In genomic region chr6:129637340-129638054, GRCh38 we compare ENCODE assay signal across 17 cellular contexts.
A peak's percentile ranks its signal among the peaks of the same experiment; 100 is the strongest.
DNase-seq lines count a peak whose midpoint lies in the region; TF ChIP-seq lines count a peak whose summit lies in the region.
"Had no signal": no experiment of that assay in that cellular context is flagged by ENCODE, and none has a peak within 500 bp of the region (broad histone marks: within the 10 kb centered on the region; RNA-seq: fewer than 3 reads in every experiment).

No MANE protein-coding gene starts in this region.

- no peak overlapping the region for H4K91ac ChIP-seq in neuronal stem cell (ENCODE audit: low read depth, low read length, poor library complexity)

- WGBS in neuronal stem cell (ENCODE audit: extremely low coverage in 2 of 2, insufficient read length in 2 of 2, insufficient replicate concordance in 1 of 2), 2 donors, result no CpG with 5 or more reads among the region's 3 CpGs

- no peaks in the 10 kb centered on the region for H3K9me3 ChIP-seq in Caco-2
- no peaks in the 10 kb centered on the region for H3K9me3 ChIP-seq in neuronal stem cell (replicated peaks in 1 of 2; ENCODE audit: control insufficient read depth in 2 of 2, insufficient read depth in 1 of 2, low read depth in 1 of 2, low read length in 2 of 2)
- no peaks in the 10 kb centered on the region for H3K9me3 ChIP-seq in colonic mucosa
- no peaks in the 10 kb centered on the region for H3K9me3 ChIP-seq in HAP-1
- H3K9me3 ChIP-seq: mucosa of descending colon had no signal

- H3K36me3 ChIP-seq in Caco-2 (ENCODE audit: control insufficient read depth, insufficient read depth, low read length) (0 out of 2 replicates have a peak, but pooled peaks cover 1% of the 10 kb centered on the region), neuronal stem cell (replicated peaks in 1 of 2; ENCODE audit: control insufficient read depth in 2 of 2, insufficient read depth in 2 of 2, low read length in 2 of 2) (no peaks in the 10 kb centered on the region), colonic mucosa (no peaks in the 10 kb centered on the region), HAP-1 (replicated peaks) (peaks cover 10% of the 10 kb centered on the region; the same call in 1 of the 2 replicates)

- no peak overlapping the region for H3K4ac ChIP-seq in neuronal stem cell (ENCODE audit: low read length)

- no peak overlapping the region for H4K8ac ChIP-seq in neuronal stem cell (ENCODE audit: low read depth, low read length)

- H3K14ac ChIP-seq in neuronal stem cell (ENCODE audit: low read length), result no peak overlapping the region

- intact Hi-C loops in Caco-2 (cut with micrococcal nuclease; ENCODE audit: unreplicated experiment) (no loop called here), colonic mucosa (cut with DNase I) (no loop called here)

- H3K18ac ChIP-seq in neuronal stem cell (ENCODE audit: low read length), result no peak overlapping the region

- H3K4me3 Mint-ChIP-seq in Caco-2 (ENCODE audit: unreplicated experiment), result peak overlapping the region; percentile 5
- no peak overlapping the region for H3K4me3 Mint-ChIP-seq in brain
- H3K4me3 Mint-ChIP-seq: activated B cell treated with CpG ODN at 0.5 μM for 24 hours; activated naive CD8-positive, alpha-beta T cell treated with anti-CD3 and anti-CD28 coated beads, Interleukin-2, amount 10 ng/mL, durations not matched to agents 7 days and 5 days; activated T-helper 1 cell treated with anti-CD3 and anti-CD28 coated beads, Interleukin-12 subunit alpha, Interleukin-12 subunit beta, Interleukin-2, Interleukin-4 antibody, amounts not matched to agents 30 ng/mL and 10 ng/mL and 1 ng/mL, durations not matched to agents 14 hours and 24 hours and 36 hours; T-helper 17 cell had no signal

- no peak overlapping the region for H2BK15ac ChIP-seq in neuronal stem cell (ENCODE audit: low read length)

- H3K27ac Mint-ChIP-seq in Caco-2 (ENCODE audit: unreplicated experiment), result peak overlapping the region; percentile 56
- peak overlapping the region in 4 of 5 experiments; percentile 1 to 20 (median 4) for H3K27ac Mint-ChIP-seq in brain
- H3K27ac Mint-ChIP-seq: activated B cell treated with CpG ODN at 0.5 μM for 24 hours; activated naive CD8-positive, alpha-beta T cell treated with anti-CD3 and anti-CD28 coated beads, Interleukin-2, amount 10 ng/mL, durations not matched to agents 7 days and 5 days; activated T-helper 1 cell treated with anti-CD3 and anti-CD28 coated beads, Interleukin-12 subunit alpha, Interleukin-12 subunit beta, Interleukin-2, Interleukin-4 antibody, amounts not matched to agents 30 ng/mL and 10 ng/mL and 1 ng/mL, durations not matched to agents 14 hours and 24 hours and 36 hours; T-helper 17 cell had no signal

- DNase-seq in Caco-2, result peak; percentile 38 to 44
- peak; percentile 24 for DNase-seq in MV-4-11 (lab: John Stamatoyannopoulos, UW)
- no peak for DNase-seq in neuronal stem cell (ENCODE audit: low spot score)
- no peak for DNase-seq in RPMI8226
- no peak for DNase-seq in GM19238 (ENCODE audit: insufficient read length, low spot score)
- no peak for DNase-seq in colonic mucosa
- DNase-seq in HAP-1 (ENCODE audit: low spot score in 2 of 2), result no peak
- DNase-seq: activated B cell treated with CpG ODN at 0.5 μM for 24 hours; activated naive CD8-positive, alpha-beta T cell treated with anti-CD3 and anti-CD28 coated beads, Interleukin-2, amount 10 ng/mL, durations not matched to agents 7 days and 5 days; caudate nucleus; mucosa of descending colon; NCI-H1436; occipital lobe; stimulated activated CD4-positive, alpha-beta T cell treated with anti-CD3 and anti-CD28 coated beads, Interleukin-2, amount 100 ng/mL, for 48 hours; T-helper 17 cell had no signal

- no peak overlapping the region for H3K23ac ChIP-seq in neuronal stem cell (ENCODE audit: low read depth, low read length, poor library complexity)

- H3K36me3 Mint-ChIP-seq in Caco-2 (ENCODE audit: insufficient read depth, unreplicated experiment) (peaks cover 6% of the 10 kb centered on the region), brain (peaks cover 20% of the 10 kb centered on the region)

- in situ Hi-C loops in HAP-1 (cut with MboI; ENCODE audit: low sequenced_read_pairs), result no loop called here

- H3K4me2 ChIP-seq in neuronal stem cell (ENCODE audit: insufficient read depth, low read length, poor library complexity, severe bottlenecking), result no peak overlapping the region

- H3K27me3 Mint-ChIP-seq in Caco-2 (ENCODE audit: insufficient read depth, unreplicated experiment), result no peaks in the 10 kb centered on the region
- H3K27me3 Mint-ChIP-seq in brain, result no peaks in the 10 kb centered on the region
- H3K27me3 Mint-ChIP-seq: activated B cell treated with CpG ODN at 0.5 μM for 24 hours; activated naive CD8-positive, alpha-beta T cell treated with anti-CD3 and anti-CD28 coated beads, Interleukin-2, amount 10 ng/mL, durations not matched to agents 7 days and 5 days; T-helper 17 cell had no signal

- POLR2A ChIA-PET in Caco-2 (lab: Charles Lee), result interaction anchor here (0.6 kb wide), 1 partner anchor 72 kb away, joined by 3 read pairs; the partner anchor contains the start of gene ARHGAP18

- H2AFZ ChIP-seq in neuronal stem cell (ENCODE audit: low read length), result peak overlapping the region; percentile 81

- H3K9ac ChIP-seq in neuronal stem cell (ENCODE audit: low read depth, low read length, poor library complexity), result no peak overlapping the region
- peak overlapping the region in 1 of 2 donors; percentile 1 for H3K9ac ChIP-seq in colonic mucosa (ENCODE audit: low read depth in 2 of 2, low read length in 2 of 2)

- H3K9me3 Mint-ChIP-seq in Caco-2 (ENCODE audit: unreplicated experiment), result no peaks in the 10 kb centered on the region
- H3K9me3 Mint-ChIP-seq in brain, result no peaks in the 10 kb centered on the region
- H3K9me3 Mint-ChIP-seq: activated B cell treated with CpG ODN at 0.5 μM for 24 hours; activated T-helper 1 cell treated with anti-CD3 and anti-CD28 coated beads, Interleukin-12 subunit alpha, Interleukin-12 subunit beta, Interleukin-2, Interleukin-4 antibody, amounts not matched to agents 30 ng/mL and 10 ng/mL and 1 ng/mL, durations not matched to agents 14 hours and 24 hours and 36 hours had no signal

- H3K79me1 ChIP-seq in neuronal stem cell (ENCODE audit: low read depth, low read length), result no peaks in the 10 kb centered on the region

- H2BK5ac ChIP-seq in neuronal stem cell (ENCODE audit: low read length), result no peak overlapping the region

- H3K4me3 ChIP-seq in Caco-2 (ENCODE audit: low read depth, low read length) (no peak overlapping the region), neuronal stem cell (ENCODE audit: low read length in 2 of 2) (no peak overlapping the region), colonic mucosa (no peak overlapping the region), HAP-1 (no peak overlapping the region)
- H3K4me3 ChIP-seq: mucosa of descending colon had no signal

- no peak overlapping the region for H2AK5ac ChIP-seq in neuronal stem cell (ENCODE audit: low read depth, low read length)

- CTCF ChIA-PET in Caco-2 (lab: Charles Lee), result no interaction called here

- peaks cover 21% of the 10 kb centered on the region for H3K4me1 Mint-ChIP-seq in Caco-2 (ENCODE audit: low read depth, unreplicated experiment)
- H3K4me1 Mint-ChIP-seq in brain, result peaks cover 34% of the 10 kb centered on the region
- H3K4me1 Mint-ChIP-seq: activated B cell treated with CpG ODN at 0.5 μM for 24 hours; activated naive CD8-positive, alpha-beta T cell treated with anti-CD3 and anti-CD28 coated beads, Interleukin-2, amount 10 ng/mL, durations not matched to agents 7 days and 5 days; T-helper 17 cell had no signal

- no peak overlapping the region for H2BK120ac ChIP-seq in neuronal stem cell (ENCODE audit: low read depth, low read length)

- H2BK12ac ChIP-seq in neuronal stem cell (ENCODE audit: low read length), result no peak overlapping the region

- TF ChIP-seq CTCF in Caco-2 (IDR thresholded peaks at IDR 0.05; ENCODE audit: insufficient read depth in 1 of 2, low read depth in 1 of 2, low read length in 1 of 2, severe bottlenecking in 1 of 2, unreplicated experiment in 1 of 2), result no peak
- TF ChIP-seq CTCF in brain (conservative IDR thresholded peaks at IDR 0.05), result no peak
- no peak for TF ChIP-seq CTCF in colonic mucosa (IDR thresholded peaks at IDR 0.05)

- TSS peak; percentile 63 for BruUV-seq in Caco-2 (replicated peaks; lab: Mats Ljungman, UMichigan)

- H3K4me1 ChIP-seq in Caco-2, result peaks cover 40% of the 10 kb centered on the region
- H3K4me1 ChIP-seq in neuronal stem cell (ENCODE audit: control insufficient read depth in 2 of 2, insufficient read depth in 1 of 2, low read depth in 1 of 2, low read length in 2 of 2), result peaks cover 0 to 5% of the 10 kb centered on the region in 2 donors
- peaks cover 5% of the 10 kb centered on the region for H3K4me1 ChIP-seq in colonic mucosa
- H3K4me1 ChIP-seq in HAP-1, result peaks cover 5% of the 10 kb centered on the region

- H3K27ac ChIP-seq in neuronal stem cell (replicated peaks; ENCODE audit: low read length) (no peak overlapping the region), colonic mucosa (no peak overlapping the region)

- H3K27me3 ChIP-seq in Caco-2 (replicated peaks; ENCODE audit: control insufficient read depth, insufficient read depth, low read length) (no peaks in the 10 kb centered on the region), neuronal stem cell (ENCODE audit: control insufficient read depth in 3 of 3, insufficient read depth in 3 of 3, low read depth in 1 of 3, low read length in 3 of 3) (no peaks in the 10 kb centered on the region), colonic mucosa (no peaks in the 10 kb centered on the region), HAP-1 (ENCODE audit: low read depth) (no peaks in the 10 kb centered on the region)

Comparison
In these comparisons a context has a peak if more than half of its experiments do, and no peak if none do; other contexts are left out.
1. DNase-seq: peak in Caco-2 (2 of 2) and MV-4-11 (single experiment); none in neuronal stem cell (single experiment), RPMI8226 (single experiment), GM19238 (single experiment), colonic mucosa (single experiment) and HAP-1 (0 of 2).